In genomic region chr19:23760326-23760725, GRCh38 we compare ENCODE assay signal across 9 cellular contexts. TPM values are rescaled to one million over a fixed set of nuclear protein-coding genes. Genes with fewer than 3 reads are reported as not detected.
DNase-seq lines count a peak whose midpoint lies in the region; ATAC-seq and TF ChIP-seq lines count a peak whose summit lies in the region.
"Not testable (repeated sequence)": the region's sequence is repeated elsewhere in the genome, so short reads cannot be mapped to it uniquely, and the experiment has no call there.
"Had no signal": no experiment of that assay in that cellular context is flagged by ENCODE, and none has a peak within 500 bp of the region (broad histone marks: within the 10 kb centered on the region; RNA-seq: fewer than 3 reads in every experiment).

No MANE protein-coding gene starts in this region.

- H3K36me3 ChIP-seq in CD4-positive, CD25-positive, alpha-beta regulatory T cell (ENCODE audit: control insufficient read depth, insufficient read depth, low read length); Loucy (ENCODE audit: insufficient read depth, low read length); naive thymus-derived CD4-positive, alpha-beta T cell (ENCODE audit: control insufficient read depth in 2 of 3, insufficient read depth in 3 of 3, low read length in 3 of 3): not testable (repeated sequence)

- intact Hi-C loops in naive thymus-derived CD4-positive, alpha-beta T cell (cut with micrococcal nuclease): loop anchor here in 1 of 2 donors (5.0 kb wide), 1 partner anchor 37 kb away; no protein-coding TSS in a partner anchor

- H3K9ac ChIP-seq in Loucy (ENCODE audit: low read depth, low read length, poor library complexity, severe bottlenecking): not testable (repeated sequence)

- not testable (repeated sequence) for DNase-seq in CD4-positive, CD25-positive, alpha-beta regulatory T cell; activated T-cell treated with anti-CD3 and anti-CD28 coated beads, Interleukin-2, amount 50 U/mL, for 24 hours; activated naive CD8-positive, alpha-beta T cell treated with anti-CD3 and anti-CD28 coated beads, Interleukin-2, amount 10 ng/mL, durations not matched to agents 7 days and 5 days; naive thymus-derived CD4-positive, alpha-beta T cell
- peak in 1 of 34 experiments; percentile 3 for DNase-seq in T-cell
- DNase-seq in stimulated activated CD4-positive, alpha-beta T cell treated with anti-CD3 and anti-CD28 coated beads, Interleukin-15, amount 100 ng/mL, for 24 hours: peak; percentile 8

- H4K20me1 ChIP-seq in Loucy (ENCODE audit: insufficient read depth, low read length, poor library complexity, severe bottlenecking): not testable (repeated sequence)

- not testable (repeated sequence) for H3F3A ChIP-seq in Loucy (ENCODE audit: low read depth)

- peak overlapping the region; percentile 60; the same call in 1 of the 2 replicates for H2AFZ ChIP-seq in Loucy (ENCODE audit: low read length)

- H3K4me3 ChIP-seq in CD4-positive, CD25-positive, alpha-beta regulatory T cell (ENCODE audit: low read depth, low read length); Loucy (ENCODE audit: low read length, poor library complexity, severe bottlenecking); naive thymus-derived CD4-positive, alpha-beta T cell (ENCODE audit: low read length): not testable (repeated sequence)

- not testable (repeated sequence) for ATAC-seq in CD4-positive, CD25-positive, alpha-beta regulatory T cell (ENCODE audit: low read depth in 2 of 2); T-cell (replicated peaks in 1 of 4); activated naive CD8-positive, alpha-beta T cell treated with anti-CD3 and anti-CD28 coated beads, Interleukin-2, amount 10 ng/mL, durations not matched to agents 7 days and 5 days (ENCODE audit: low read depth); naive thymus-derived CD4-positive, alpha-beta T cell

- H3K9me3 ChIP-seq in CD4-positive, CD25-positive, alpha-beta regulatory T cell (ENCODE audit: control insufficient read depth in 2 of 2, low read length in 2 of 2); Loucy (ENCODE audit: insufficient read depth, low read depth, low read length); naive thymus-derived CD4-positive, alpha-beta T cell (ENCODE audit: control insufficient read depth in 2 of 3, low read length in 3 of 3): not testable (repeated sequence)

- peaks cover 14 to 60% (median 33%) of the 10 kb centered on the region in 4 donors for H3K4me1 Mint-ChIP-seq in CD4-positive, CD25-positive, alpha-beta regulatory T cell
- peaks cover 47 to 54% (median 51%) of the 10 kb centered on the region in 3 donors for H3K4me1 Mint-ChIP-seq in T-cell
- peaks cover 45% of the 10 kb centered on the region for H3K4me1 Mint-ChIP-seq in activated T-cell treated with anti-CD3 and anti-CD28 coated beads, Interleukin-2, amount 50 U/mL, for 24 hours (ENCODE audit: low read depth)
- peaks cover 19% of the 10 kb centered on the region for H3K4me1 Mint-ChIP-seq in activated naive CD8-positive, alpha-beta T cell treated with anti-CD3 and anti-CD28 coated beads, Interleukin-2, amount 10 ng/mL, durations not matched to agents 7 days and 5 days
- H3K4me1 Mint-ChIP-seq in naive thymus-derived CD4-positive, alpha-beta T cell: peaks cover 18 to 67% (median 46%) of the 10 kb centered on the region in 7 donors

- H3K4me3 Mint-ChIP-seq in CD4-positive, CD25-positive, alpha-beta regulatory T cell: peak overlapping the region in 3 of 4 donors; percentile 22 to 99 (median 68)
- H3K4me3 Mint-ChIP-seq in T-cell: peak overlapping the region in 1 of 3 donors; percentile 95
- not testable (repeated sequence) for H3K4me3 Mint-ChIP-seq in activated T-cell treated with anti-CD3 and anti-CD28 coated beads, Interleukin-2, amount 50 U/mL, for 24 hours
- peak overlapping the region; percentile 23 for H3K4me3 Mint-ChIP-seq in activated naive CD8-positive, alpha-beta T cell treated with anti-CD3 and anti-CD28 coated beads, Interleukin-2, amount 10 ng/mL, durations not matched to agents 7 days and 5 days
- H3K4me3 Mint-ChIP-seq in naive thymus-derived CD4-positive, alpha-beta T cell: peak overlapping the region in 7 of 10 donors; percentile 12 to 93 (median 61)

- H3K27me3 ChIP-seq in CD4-positive, CD25-positive, alpha-beta regulatory T cell (ENCODE audit: control insufficient read depth, insufficient read depth, low read length); Loucy (ENCODE audit: insufficient read depth, low read length, poor library complexity, severe bottlenecking); naive thymus-derived CD4-positive, alpha-beta T cell (ENCODE audit: control insufficient read depth in 2 of 2, insufficient read depth in 2 of 2, low read length in 2 of 2): not testable (repeated sequence)

- TF ChIP-seq CTCF in Loucy (conservative IDR thresholded peaks at IDR 0.05; ENCODE audit: low read length): not testable (repeated sequence)

- CTCF ChIA-PET in T-cell (lab: Charles Lee): interaction anchor here in 1 of 2 donors (0.6 kb wide), 1 partner anchor 42 kb away, joined by 3 read pairs; no protein-coding TSS in a partner anchor
- CTCF ChIA-PET in naive thymus-derived CD4-positive, alpha-beta T cell (lab: Charles Lee): not testable (repeated sequence)

- not testable (repeated sequence) for H3K27me3 Mint-ChIP-seq in CD4-positive, CD25-positive, alpha-beta regulatory T cell; T-cell; activated T-cell treated with anti-CD3 and anti-CD28 coated beads, Interleukin-2, amount 50 U/mL, for 24 hours; activated naive CD8-positive, alpha-beta T cell treated with anti-CD3 and anti-CD28 coated beads, Interleukin-2, amount 10 ng/mL, durations not matched to agents 7 days and 5 days; naive thymus-derived CD4-positive, alpha-beta T cell

- H3K9me2 ChIP-seq in Loucy (replicated peaks; ENCODE audit: low read depth, low read length): not testable (repeated sequence)

- POLR2A ChIA-PET in T-cell (lab: Charles Lee); naive thymus-derived CD4-positive, alpha-beta T cell (lab: Charles Lee): not testable (repeated sequence)
- POLR2A ChIA-PET in activated naive CD8-positive, alpha-beta T cell treated with anti-CD3 and anti-CD28 coated beads, Interleukin-2, amount 10 ng/mL, durations not matched to agents 7 days and 5 days (lab: Charles Lee): interaction anchor here (2.4 to 3.0 kb wide), 2 partner anchors 73 to 154 kb away, joined by 20 to 29 read pairs; partner anchors contain the start of genes ZNF675 and ZNF726

- H3K4me1 ChIP-seq in CD4-positive, CD25-positive, alpha-beta regulatory T cell (ENCODE audit: control insufficient read depth, insufficient read depth, low read length, poor library complexity, severe bottlenecking): peaks cover 17% of the 10 kb centered on the region
- peaks cover 12% of the 10 kb centered on the region for H3K4me1 ChIP-seq in Loucy (ENCODE audit: insufficient read depth, low read length, poor library complexity, severe bottlenecking)
- not testable (repeated sequence) for H3K4me1 ChIP-seq in naive thymus-derived CD4-positive, alpha-beta T cell (ENCODE audit: control insufficient read depth in 2 of 2, insufficient read depth in 2 of 2, low read length in 2 of 2)

- peak overlapping the region; percentile 59 to 85 (median 63) for H3K27ac Mint-ChIP-seq in CD4-positive, CD25-positive, alpha-beta regulatory T cell
- H3K27ac Mint-ChIP-seq in T-cell: peak overlapping the region; percentile 69 to 97
- peak overlapping the region; percentile 50 for H3K27ac Mint-ChIP-seq in activated T-cell treated with anti-CD3 and anti-CD28 coated beads, Interleukin-2, amount 50 U/mL, for 24 hours
- H3K27ac Mint-ChIP-seq in activated naive CD8-positive, alpha-beta T cell treated with anti-CD3 and anti-CD28 coated beads, Interleukin-2, amount 10 ng/mL, durations not matched to agents 7 days and 5 days: peak overlapping the region; percentile 5
- H3K27ac Mint-ChIP-seq in naive thymus-derived CD4-positive, alpha-beta T cell: peak overlapping the region in 7 of 9 donors; percentile 32 to 94 (median 69)

- H3K4me2 ChIP-seq in Loucy (ENCODE audit: low read depth, low read length, poor library complexity, severe bottlenecking): not testable (repeated sequence)

- H3K27ac ChIP-seq in CD4-positive, CD25-positive, alpha-beta regulatory T cell (ENCODE audit: insufficient read depth, low read length, poor library complexity, severe bottlenecking); naive thymus-derived CD4-positive, alpha-beta T cell (ENCODE audit: low read depth, low read length): not testable (repeated sequence)

- H3K9me3 Mint-ChIP-seq in CD4-positive, CD25-positive, alpha-beta regulatory T cell; T-cell; activated T-cell treated with anti-CD3 and anti-CD28 coated beads, Interleukin-2, amount 50 U/mL, for 24 hours; activated naive CD8-positive, alpha-beta T cell treated with anti-CD3 and anti-CD28 coated beads, Interleukin-2, amount 10 ng/mL, durations not matched to agents 7 days and 5 days: not testable (repeated sequence)
- H3K9me3 Mint-ChIP-seq in naive thymus-derived CD4-positive, alpha-beta T cell: peaks cover 0 to 13% (median 0%) of the 10 kb centered on the region in 11 donors

- H3K36me3 Mint-ChIP-seq in CD4-positive, CD25-positive, alpha-beta regulatory T cell; T-cell: not testable (repeated sequence)
- H3K36me3 Mint-ChIP-seq in activated T-cell treated with anti-CD3 and anti-CD28 coated beads, Interleukin-2, amount 50 U/mL, for 24 hours (ENCODE audit: low read depth): peaks cover 37% of the 10 kb centered on the region
- H3K36me3 Mint-ChIP-seq in activated naive CD8-positive, alpha-beta T cell treated with anti-CD3 and anti-CD28 coated beads, Interleukin-2, amount 10 ng/mL, durations not matched to agents 7 days and 5 days: peaks cover 27% of the 10 kb centered on the region
- peaks cover 4 to 23% (median 6%) of the 10 kb centered on the region in 5 donors for H3K36me3 Mint-ChIP-seq in naive thymus-derived CD4-positive, alpha-beta T cell

- H3K79me2 ChIP-seq in Loucy (ENCODE audit: insufficient read depth, low read length): peaks cover 47% of the 10 kb centered on the region

RNA-seq across cellular contexts. Expression of gene ZNF681, which starts 1.6 kb away (rescaled TPM):
- total RNA-seq in CD4-positive, CD25-positive, alpha-beta regulatory T cell: 1.9 TPM
- polyA plus RNA-seq in CD4-positive, CD25-positive, alpha-beta regulatory T cell: 1 to 10 TPM; 1.7 to 2.9 (median 2.2) TPM
- 1 to 10 TPM; 2.4 to 6.7 (median 5.5) TPM for total RNA-seq in T-cell
- total RNA-seq in activated naive CD8-positive, alpha-beta T cell treated with anti-CD3 and anti-CD28 coated beads, Interleukin-2, amount 10 ng/mL, durations not matched to agents 7 days and 5 days: 1 to 10 TPM; 5.8 to 6.0 TPM
- total RNA-seq in naive thymus-derived CD4-positive, alpha-beta T cell: 10 to 100 TPM in 1 of 5 experiments, 1 to 10 TPM in 4; 1.8 to 12.9 (median 4.4) TPM
- 1 to 10 TPM; 2.6 to 5.7 TPM for polyA plus RNA-seq in naive thymus-derived CD4-positive, alpha-beta T cell
- total RNA-seq: HepG2, MCF 10A had no signal
- polyA plus RNA-seq: HepG2 had no signal

Comparison
In these comparisons a context has a peak if more than half of its experiments do, and no peak if none do; other contexts are left out.
1. H3K27ac Mint-ChIP-seq: peak in every context shown above with its lines; median percentile 83 in T-cell; 69 in naive thymus-derived CD4-positive, alpha-beta T cell; 63 in CD4-positive, CD25-positive, alpha-beta regulatory T cell; 50 in activated T-cell treated with anti-CD3 and anti-CD28 coated beads, Interleukin-2, amount 50 U/mL, for 24 hours; 5 in activated naive CD8-positive, alpha-beta T cell treated with anti-CD3 and anti-CD28 coated beads, Interleukin-2, amount 10 ng/mL, durations not matched to agents 7 days and 5 days.